11 cellular contexts compared by ENCODE assay signal in the genomic region with DNA sequence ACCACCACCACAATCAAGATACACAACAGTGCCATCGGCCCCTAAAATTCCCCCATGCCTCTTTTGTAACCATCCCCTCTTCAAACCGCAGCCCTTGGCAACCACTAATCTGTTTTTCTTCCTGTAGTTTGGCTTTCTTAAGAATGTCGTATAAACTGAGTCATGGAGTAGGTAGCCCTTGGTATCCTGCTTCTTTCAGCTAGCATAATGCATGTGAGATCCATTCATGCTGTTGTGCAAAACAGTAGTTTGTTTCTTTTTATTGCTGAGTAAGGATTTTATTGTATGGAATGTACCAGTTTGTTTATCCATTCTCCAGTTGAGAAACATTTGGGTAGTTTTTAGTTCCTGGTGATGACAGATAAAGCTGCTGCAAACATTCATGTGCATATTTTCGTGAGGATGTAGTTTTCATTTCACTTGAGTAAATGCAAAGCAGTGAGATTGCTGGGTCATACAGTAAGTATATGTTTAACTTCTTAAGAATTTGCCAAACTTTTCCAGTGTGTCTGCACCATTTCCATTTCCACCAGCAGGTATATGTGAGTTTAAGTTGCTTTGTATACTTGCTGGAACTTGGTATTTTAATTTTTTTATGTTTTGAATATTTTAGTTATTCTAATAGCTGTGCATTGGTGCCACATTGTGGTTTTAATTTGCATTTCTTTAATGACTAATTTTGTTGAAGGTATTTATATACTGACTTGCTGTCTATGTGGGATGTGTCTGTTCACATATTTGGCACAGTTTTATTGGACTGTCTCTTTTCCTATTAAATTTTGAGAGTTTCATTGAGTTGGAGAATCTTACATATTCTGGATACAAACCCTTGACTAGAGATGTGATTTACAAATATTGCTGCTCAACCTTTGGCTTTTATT.
DNase-seq lines count a peak whose midpoint lies in the region; ATAC-seq and TF ChIP-seq lines count a peak whose summit lies in the region.
"Had no signal": no experiment of that assay in that cellular context is flagged by ENCODE, and none has a peak within 500 bp of the region (broad histone marks: within the 10 kb centered on the region; RNA-seq: fewer than 3 reads in every experiment).

No MANE protein-coding gene starts in this region.

- H3K9me2 ChIP-seq in PC-3 (replicated peaks; ENCODE audit: low read length) (no peaks in the 10 kb centered on the region), hepatocyte (replicated peaks; ENCODE audit: insufficient read depth) (no peaks in the 10 kb centered on the region)

- no peaks in the 10 kb centered on the region for H3F3A ChIP-seq in PC-3 (ENCODE audit: low read length, unreplicated experiment)

- POLR2A ChIA-PET in PC-3 (lab: Charles Lee; ENCODE audit: unreplicated experiment) = no interaction called here
- POLR2A ChIA-PET in CD4-positive, alpha-beta T cell (lab: Charles Lee) = no interaction called here

- ATAC-seq in HG02610 (IDR thresholded peaks at IDR 0.05; ENCODE audit: unreplicated experiment) (peak; percentile 57), PC-3 (peak; percentile 45)
- ATAC-seq in CD4-positive, alpha-beta T cell (ENCODE audit: poor library complexity) = no peak

- no peaks in the 10 kb centered on the region for H3K36me3 ChIP-seq in PC-3 (ENCODE audit: low read depth, low read length)
- H3K36me3 ChIP-seq in hepatocyte (replicated peaks; ENCODE audit: insufficient read depth, low read depth) = no peaks in the 10 kb centered on the region
- H3K36me3 ChIP-seq: neutrophil, suprapubic skin had no signal

- no peak overlapping the region for H3K27ac ChIP-seq in PC-3 (ENCODE audit: low read length)
- no peak overlapping the region for H3K27ac ChIP-seq in hepatocyte
- H3K27ac ChIP-seq in CD4-positive, alpha-beta T cell (ENCODE audit: low read depth, low read length) = no peak overlapping the region
- H3K27ac ChIP-seq: neutrophil, suprapubic skin had no signal

- no peak overlapping the region for H3K4me3 Mint-ChIP-seq in CD4-positive, alpha-beta T cell
- H3K4me3 Mint-ChIP-seq: T-helper 1 cell treated with Interleukin-12 subunit alpha and Interleukin-12 subunit beta and Interleukin-4 antibody, amounts not matched to agents 30 μg/mL and 1 μg/mL, for 36 hours had no signal

- peak; percentile 3 for DNase-seq in ELR (ENCODE audit: low read depth)
- peak; percentile 70 for DNase-seq in PC-3
- DNase-seq in hepatocyte (ENCODE audit: low spot score) = peak; percentile 17
- DNase-seq in ecto neural progenitor cell (ENCODE audit: low spot score) = no peak
- DNase-seq in hepatic stellate cell (ENCODE audit: low spot score) = no peak
- no peak for DNase-seq in CD4-positive, alpha-beta T cell
- no peak for DNase-seq in activated CD4-positive, alpha-beta T cell treated with anti-CD3 and anti-CD28 coated beads for 48 hours

- no peaks in the 10 kb centered on the region for H3K27me3 Mint-ChIP-seq in CD4-positive, alpha-beta T cell

- CTCF ChIA-PET in PC-3 (lab: Charles Lee) = no interaction called here
- CTCF ChIA-PET in CD4-positive, alpha-beta T cell (lab: Charles Lee) = no interaction called here

- H3K4me3 ChIP-seq in PC-3 (ENCODE audit: low read length) = peak overlapping the region; percentile 36
- no peak overlapping the region for H3K4me3 ChIP-seq in hepatocyte
- H3K4me3 ChIP-seq: suprapubic skin had no signal

- H3K4me1 ChIP-seq in PC-3 (ENCODE audit: insufficient read depth, low read length) = peaks cover 12% of the 10 kb centered on the region; the same call in 1 of the 2 replicates
- H3K4me1 ChIP-seq in hepatocyte (ENCODE audit: insufficient read depth) = no peaks in the 10 kb centered on the region

- H3K9me3 Mint-ChIP-seq in CD4-positive, alpha-beta T cell = peaks cover 5% of the 10 kb centered on the region
- H3K9me3 Mint-ChIP-seq: T-helper 1 cell treated with Interleukin-12 subunit alpha and Interleukin-12 subunit beta and Interleukin-4 antibody, amounts not matched to agents 30 μg/mL and 1 μg/mL, for 36 hours had no signal

- no peaks in the 10 kb centered on the region for H3K79me2 ChIP-seq in PC-3 (ENCODE audit: low read length)
- no peaks in the 10 kb centered on the region for H3K79me2 ChIP-seq in hepatocyte

- H3K36me3 Mint-ChIP-seq in CD4-positive, alpha-beta T cell (ENCODE audit: low read depth) = no peaks in the 10 kb centered on the region

- peaks cover 5% of the 10 kb centered on the region for H3K4me1 Mint-ChIP-seq in CD4-positive, alpha-beta T cell (ENCODE audit: low read depth)

- H3K27ac Mint-ChIP-seq in CD4-positive, alpha-beta T cell = no peak overlapping the region
- H3K27ac Mint-ChIP-seq: T-helper 1 cell treated with Interleukin-12 subunit alpha and Interleukin-12 subunit beta and Interleukin-4 antibody, amounts not matched to agents 30 μg/mL and 1 μg/mL, for 36 hours had no signal

- peak overlapping the region; percentile 19 for H2AFZ ChIP-seq in PC-3 (ENCODE audit: low read length)
- no peak overlapping the region for H2AFZ ChIP-seq in hepatocyte

- H3K27me3 ChIP-seq in PC-3 (ENCODE audit: low read length) (peaks cover 9% of the 10 kb centered on the region; the same call in 1 of the 2 replicates), hepatocyte (no peaks in the 10 kb centered on the region)
- no peaks in the 10 kb centered on the region for H3K27me3 ChIP-seq in CD4-positive, alpha-beta T cell (ENCODE audit: control insufficient read depth, insufficient read depth, low read length)
- H3K27me3 ChIP-seq: neutrophil, suprapubic skin had no signal

- no TSS peak for BruUV-seq in PC-3 (replicated peaks; lab: Mats Ljungman, UMichigan)

- intact Hi-C loops in PC-3 (cut with micrococcal nuclease) = no loop called here
- intact Hi-C loops in CD4-positive, alpha-beta T cell (cut with DNase I, micrococcal nuclease) = no loop called here

- no peaks in the 10 kb centered on the region for H4K20me1 ChIP-seq in PC-3 (ENCODE audit: low read length)
- no peaks in the 10 kb centered on the region for H4K20me1 ChIP-seq in hepatocyte (ENCODE audit: insufficient read depth, poor library complexity, severe bottlenecking)

- no peaks in the 10 kb centered on the region for H3K9me3 ChIP-seq in PC-3 (ENCODE audit: low read length)
- H3K9me3 ChIP-seq in hepatocyte (ENCODE audit: low read depth) = no peaks in the 10 kb centered on the region
- H3K9me3 ChIP-seq in CD4-positive, alpha-beta T cell (ENCODE audit: control insufficient read depth, low read length) = no peaks in the 10 kb centered on the region
- H3K9me3 ChIP-seq: neutrophil, suprapubic skin had no signal

- WGBS in hepatocyte (ENCODE audit: low lambda C conversion rate, missing lambda C conversion rate) = 43% methylated on average over 4 of the region's 4 CpGs

- H3K9ac ChIP-seq in PC-3 (ENCODE audit: low read length) = no peak overlapping the region

- H3K4me2 ChIP-seq in PC-3 (ENCODE audit: low read length) (peak overlapping the region; percentile 55), hepatocyte (peak overlapping the region; percentile 59)

- TF ChIP-seq CTCF in PC-3 (conservative IDR thresholded peaks at IDR 0.05; ENCODE audit: low read depth, low read length) (no peak), hepatocyte (IDR thresholded peaks at IDR 0.05; ENCODE audit: poor library complexity) (no peak)
- no peak for TF ChIP-seq CTCF in CD4-positive, alpha-beta T cell (IDR thresholded peaks at IDR 0.05)

Comparison
In these comparisons a context has a peak if more than half of its experiments do, and no peak if none do; other contexts are left out.
1. DNase-seq: peak in ELR (single experiment), PC-3 (single experiment) and hepatocyte (single experiment); none in ecto neural progenitor cell (single experiment), hepatic stellate cell (single experiment), CD4-positive, alpha-beta T cell (0 of 10) and activated CD4-positive, alpha-beta T cell treated with anti-CD3 and anti-CD28 coated beads for 48 hours (single experiment).